In the genomic region with DNA sequence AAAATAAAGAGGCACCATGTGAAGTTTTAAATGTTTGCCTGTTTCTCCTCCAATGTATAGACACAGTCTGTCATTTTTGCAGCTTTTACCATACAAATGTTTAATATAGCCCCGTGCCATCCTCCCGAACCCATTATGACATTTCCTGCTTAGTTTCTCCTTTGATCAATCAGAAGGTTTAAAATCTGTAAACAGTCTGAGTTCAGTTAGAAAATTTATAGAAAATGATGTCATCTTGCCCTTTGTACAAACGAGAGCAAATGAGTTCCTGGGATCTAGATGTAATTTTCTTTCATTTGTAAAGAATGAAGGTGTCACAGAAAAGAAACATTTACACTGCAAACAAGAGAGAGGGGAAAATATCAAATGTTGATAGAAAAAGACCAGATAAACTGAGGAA, we compare ENCODE assay signal across 16 cellular contexts.
DNase-seq lines count a peak whose midpoint lies in the region; ATAC-seq and TF ChIP-seq lines count a peak whose summit lies in the region.
"Had no signal": no experiment of that assay in that cellular context is flagged by ENCODE, and none has a peak within 500 bp of the region (broad histone marks: within the 10 kb centered on the region; RNA-seq: fewer than 3 reads in every experiment).

No MANE protein-coding gene starts in this region.

- peak overlapping the region; percentile 11 for H3K4me3 Mint-ChIP-seq in activated naive CD4-positive, alpha-beta T cell treated with anti-CD3 and anti-CD28 coated beads, Interleukin-2, amount 10 ng/mL, durations not matched to agents 7 days and 5 days
- H3K4me3 Mint-ChIP-seq in activated naive CD8-positive, alpha-beta T cell treated with anti-CD3 and anti-CD28 coated beads, Interleukin-2, amount 50 U/mL, for 24 hours = peak overlapping the region; percentile 34
- H3K4me3 Mint-ChIP-seq in type B pancreatic cell = no peak overlapping the region

- intact Hi-C loops in left ventricle myocardium inferior (cut with micrococcal nuclease) = no loop called here

- no peaks in the 10 kb centered on the region for H3K27me3 ChIP-seq in left ventricle myocardium inferior (ENCODE audit: low read depth)
- H3K27me3 ChIP-seq: body of pancreas, foreskin keratinocyte, left lung, SJSA1 had no signal

- H3K36me3 ChIP-seq in left ventricle myocardium inferior = peaks cover 62% of the 10 kb centered on the region

- H3K27ac Mint-ChIP-seq in activated naive CD4-positive, alpha-beta T cell treated with anti-CD3 and anti-CD28 coated beads, Interleukin-2, amount 10 ng/mL, durations not matched to agents 7 days and 5 days = peak overlapping the region; percentile 91
- peak overlapping the region; percentile 86 for H3K27ac Mint-ChIP-seq in activated naive CD8-positive, alpha-beta T cell treated with anti-CD3 and anti-CD28 coated beads, Interleukin-2, amount 50 U/mL, for 24 hours
- H3K27ac Mint-ChIP-seq in type B pancreatic cell = peak overlapping the region; percentile 12

- CTCF ChIA-PET in activated naive CD4-positive, alpha-beta T cell treated with anti-CD3 and anti-CD28 coated beads, Interleukin-2, amount 10 ng/mL, durations not matched to agents 7 days and 5 days (lab: Charles Lee) = interaction anchor here (1.2 kb wide), 2 partner anchors 26 to 63 kb away, joined by 3 to 4 read pairs; partner anchors contain the start of gene NFU1

- no peaks in the 10 kb centered on the region for H3K9me3 Mint-ChIP-seq in activated naive CD4-positive, alpha-beta T cell treated with anti-CD3 and anti-CD28 coated beads, Interleukin-2, amount 10 ng/mL, durations not matched to agents 7 days and 5 days
- H3K9me3 Mint-ChIP-seq in activated naive CD8-positive, alpha-beta T cell treated with anti-CD3 and anti-CD28 coated beads, Interleukin-2, amount 50 U/mL, for 24 hours = no peaks in the 10 kb centered on the region
- H3K9me3 Mint-ChIP-seq in type B pancreatic cell = no peaks in the 10 kb centered on the region

- TF ChIP-seq CTCF in type B pancreatic cell (conservative IDR thresholded peaks at IDR 0.05) (no peak), left ventricle myocardium inferior (IDR thresholded peaks at IDR 0.05; ENCODE audit: borderline replicate concordance) (no peak)

- H3K4me1 Mint-ChIP-seq in activated naive CD4-positive, alpha-beta T cell treated with anti-CD3 and anti-CD28 coated beads, Interleukin-2, amount 10 ng/mL, durations not matched to agents 7 days and 5 days = peaks cover 21% of the 10 kb centered on the region
- H3K4me1 Mint-ChIP-seq in activated naive CD8-positive, alpha-beta T cell treated with anti-CD3 and anti-CD28 coated beads, Interleukin-2, amount 50 U/mL, for 24 hours = peaks cover 35% of the 10 kb centered on the region
- H3K4me1 Mint-ChIP-seq in type B pancreatic cell (ENCODE audit: unreplicated experiment) = peaks cover 11% of the 10 kb centered on the region

- no peaks in the 10 kb centered on the region for H3K27me3 Mint-ChIP-seq in activated naive CD4-positive, alpha-beta T cell treated with anti-CD3 and anti-CD28 coated beads, Interleukin-2, amount 10 ng/mL, durations not matched to agents 7 days and 5 days
- H3K27me3 Mint-ChIP-seq in activated naive CD8-positive, alpha-beta T cell treated with anti-CD3 and anti-CD28 coated beads, Interleukin-2, amount 50 U/mL, for 24 hours = no peaks in the 10 kb centered on the region
- no peaks in the 10 kb centered on the region for H3K27me3 Mint-ChIP-seq in type B pancreatic cell

- peak; percentile 39 for ATAC-seq in activated naive CD8-positive, alpha-beta T cell treated with anti-CD3 and anti-CD28 coated beads, Interleukin-2, amount 50 U/mL, for 24 hours
- ATAC-seq: body of pancreas, foreskin keratinocyte had no signal

- DNase-seq in activated naive CD4-positive, alpha-beta T cell treated with anti-CD3 and anti-CD28 coated beads, Interleukin-2, amount 10 ng/mL, durations not matched to agents 7 days and 5 days = no peak
- DNase-seq in activated naive CD4-positive, alpha-beta T cell treated with anti-CD3 and anti-CD28 coated beads, Interleukin-2, amount 50 U/mL, for 16 hours = no peak
- DNase-seq in NCI-H146 (lab: John Stamatoyannopoulos, UW) (peak; percentile 71), type B pancreatic cell (ENCODE audit: extremely low spot score, unreplicated experiment) (no peak), left ventricle myocardium inferior (no peak)
- DNase-seq in activated naive CD8-positive, alpha-beta T cell treated with anti-CD3 and anti-CD28 coated beads, Interleukin-2, amount 50 U/mL, for 24 hours = no peak
- no peak for DNase-seq in stimulated activated CD4-positive, alpha-beta T cell treated with anti-CD3 and anti-CD28 coated beads, Interleukin-1b, Interleukin-23, amount 100 ng/mL, for 48 hours
- DNase-seq: body of pancreas, foreskin keratinocyte, GF-D8, left lung, NCI-H2029, NCI-H510A treated with DMSO at 0.1 percent for 48 hours, OCI-M1 had no signal

- no peak overlapping the region for H3K4me3 ChIP-seq in left ventricle myocardium inferior
- H3K4me3 ChIP-seq: body of pancreas, coronary artery, left lung, SJSA1 had no signal

- H3K27ac ChIP-seq in left ventricle myocardium inferior (replicated peaks) = no peak overlapping the region
- H3K27ac ChIP-seq: body of pancreas, coronary artery, foreskin keratinocyte, left lung, SJSA1 had no signal

- H3K4me1 ChIP-seq in left ventricle myocardium inferior = peaks cover 25% of the 10 kb centered on the region
- H3K4me1 ChIP-seq: body of pancreas, foreskin keratinocyte, SJSA1 had no signal

- no peaks in the 10 kb centered on the region for H3K9me3 ChIP-seq in left ventricle myocardium inferior (replicated peaks)
- H3K9me3 ChIP-seq: body of pancreas, left lung, SJSA1 had no signal

- peaks cover 51% of the 10 kb centered on the region for H3K36me3 Mint-ChIP-seq in activated naive CD4-positive, alpha-beta T cell treated with anti-CD3 and anti-CD28 coated beads, Interleukin-2, amount 10 ng/mL, durations not matched to agents 7 days and 5 days
- peaks cover 20% of the 10 kb centered on the region for H3K36me3 Mint-ChIP-seq in activated naive CD8-positive, alpha-beta T cell treated with anti-CD3 and anti-CD28 coated beads, Interleukin-2, amount 50 U/mL, for 24 hours (ENCODE audit: low read depth)
- H3K36me3 Mint-ChIP-seq in type B pancreatic cell = peaks cover 11% of the 10 kb centered on the region

Comparison
In these comparisons a context has a peak if more than half of its experiments do, and no peak if none do; other contexts are left out.
1. H3K27ac Mint-ChIP-seq: peak in every context shown above with its lines; median percentile 91 in activated naive CD4-positive, alpha-beta T cell treated with anti-CD3 and anti-CD28 coated beads, Interleukin-2, amount 10 ng/mL, durations not matched to agents 7 days and 5 days; 86 in activated naive CD8-positive, alpha-beta T cell treated with anti-CD3 and anti-CD28 coated beads, Interleukin-2, amount 50 U/mL, for 24 hours; 12 in type B pancreatic cell.